30 cellular contexts compared by ENCODE assay signal in the genomic region with DNA sequence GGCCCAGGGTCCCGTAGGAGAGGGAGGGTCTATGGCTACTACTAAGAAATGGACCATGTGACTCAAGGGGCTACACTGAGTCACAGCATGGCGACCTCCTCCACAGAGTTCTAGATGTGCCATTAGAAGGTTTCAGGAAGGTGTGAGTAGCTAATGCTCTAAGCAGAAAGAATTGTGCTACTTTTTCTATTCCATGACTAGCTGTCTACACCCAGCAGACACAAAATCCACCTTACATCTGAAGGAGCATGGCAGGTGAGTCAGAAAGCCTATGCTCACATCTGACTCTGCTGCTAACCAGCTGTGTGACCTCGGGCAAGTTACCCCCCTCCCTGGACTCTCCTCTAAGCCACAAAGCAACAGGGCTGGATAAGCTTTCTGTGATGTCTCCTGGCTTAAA. TPM values are rescaled to one million over a fixed set of nuclear protein-coding genes. Genes with fewer than 3 reads are reported as not detected.
A peak's percentile ranks its signal among the peaks of the same experiment; 100 is the strongest.
DNase-seq lines count a peak whose midpoint lies in the region; ATAC-seq and TF ChIP-seq lines count a peak whose summit lies in the region.
"Had no signal": no experiment of that assay in that cellular context is flagged by ENCODE, and none has a peak within 500 bp of the region (broad histone marks: within the 10 kb centered on the region; RNA-seq: fewer than 3 reads in every experiment).

No MANE protein-coding gene starts in this region.

- H3K9ac ChIP-seq in neural progenitor cell (no peak overlapping the region), mesendoderm (ENCODE audit: low read length) (no peak overlapping the region)
- H3K9ac ChIP-seq: parathyroid adenoma had no signal

- no CpG with 5 or more reads among the region's 3 CpGs for WGBS in mesendoderm (ENCODE audit: extremely low coverage, insufficient coverage, low lambda C conversion rate)

- H3K4ac ChIP-seq in mesendoderm (ENCODE audit: low read depth, low read length) = no peak overlapping the region

- H3K27me3 ChIP-seq in neural progenitor cell (no peaks in the 10 kb centered on the region), mesendoderm (ENCODE audit: insufficient read depth, low read length, poor library complexity) (no peaks in the 10 kb centered on the region)
- H3K27me3 ChIP-seq: left lung, SJCRH30 had no signal

- H3K9me3 Mint-ChIP-seq in activated naive CD4-positive, alpha-beta T cell treated with anti-CD3 and anti-CD28 coated beads for 36 hours = no peaks in the 10 kb centered on the region
- no peaks in the 10 kb centered on the region for H3K9me3 Mint-ChIP-seq in activated naive CD4-positive, alpha-beta T cell treated with anti-CD3 and anti-CD28 coated beads, Interleukin-2, amount 10 ng/mL, durations not matched to agents 7 days and 5 days
- no peaks in the 10 kb centered on the region for H3K9me3 Mint-ChIP-seq in activated naive CD8-positive, alpha-beta T cell treated with anti-CD3 and anti-CD28 coated beads, Interleukin-2, amount 50 U/mL, for 24 hours
- H3K9me3 Mint-ChIP-seq in neural progenitor cell = no peaks in the 10 kb centered on the region
- H3K9me3 Mint-ChIP-seq: IgD-negative memory B cell had no signal

- H2BK5ac ChIP-seq in mesendoderm (ENCODE audit: low read length) = no peak overlapping the region

- H3K9me3 ChIP-seq in T-helper 17 cell (ENCODE audit: control insufficient read depth, low read length, poor library complexity, severe bottlenecking) (no peaks in the 10 kb centered on the region), neural progenitor cell (ENCODE audit: low read depth) (no peaks in the 10 kb centered on the region)
- H3K9me3 ChIP-seq: left lung, SJCRH30 had no signal

- H3K27me3 Mint-ChIP-seq in activated naive CD4-positive, alpha-beta T cell treated with anti-CD3 and anti-CD28 coated beads for 36 hours (ENCODE audit: low read depth) = no peaks in the 10 kb centered on the region
- peaks cover 3% of the 10 kb centered on the region for H3K27me3 Mint-ChIP-seq in activated naive CD4-positive, alpha-beta T cell treated with anti-CD3 and anti-CD28 coated beads, Interleukin-2, amount 10 ng/mL, durations not matched to agents 7 days and 5 days
- H3K27me3 Mint-ChIP-seq in T-helper 17 cell (no peaks in the 10 kb centered on the region), neural progenitor cell (ENCODE audit: insufficient read depth, low read depth) (peaks cover 3% of the 10 kb centered on the region)
- H3K27me3 Mint-ChIP-seq in activated naive CD8-positive, alpha-beta T cell treated with anti-CD3 and anti-CD28 coated beads, Interleukin-2, amount 50 U/mL, for 24 hours = no peaks in the 10 kb centered on the region

- ATAC-seq in T-helper 17 cell = no peak
- peak; percentile 81 for ATAC-seq in activated naive CD8-positive, alpha-beta T cell treated with anti-CD3 and anti-CD28 coated beads, Interleukin-2, amount 50 U/mL, for 24 hours
- ATAC-seq: GM12878, left lung had no signal

- H3K4me1 ChIP-seq in neural progenitor cell (no peaks in the 10 kb centered on the region), mesendoderm (ENCODE audit: control insufficient read depth, low read depth, low read length) (no peaks in the 10 kb centered on the region)
- H3K4me1 ChIP-seq: left lung, parathyroid adenoma, SJCRH30 had no signal

- H3K27ac ChIP-seq in neural progenitor cell (no peak overlapping the region), mesendoderm (ENCODE audit: low read depth, low read length) (no peak overlapping the region)
- H3K27ac ChIP-seq: coronary artery, left lung, parathyroid adenoma, SJCRH30, VCaP had no signal

- CTCF ChIA-PET in activated naive CD4-positive, alpha-beta T cell treated with anti-CD3 and anti-CD28 coated beads for 36 hours (lab: Charles Lee) = no interaction called here
- CTCF ChIA-PET in activated naive CD4-positive, alpha-beta T cell treated with anti-CD3 and anti-CD28 coated beads, Interleukin-2, amount 10 ng/mL, durations not matched to agents 7 days and 5 days (lab: Charles Lee) = no interaction called here

- H2BK15ac ChIP-seq in mesendoderm (replicated peaks; ENCODE audit: low read depth) = no peak overlapping the region

- no peak overlapping the region for H4K8ac ChIP-seq in mesendoderm (ENCODE audit: low read depth, low read length)

- H3K36me3 ChIP-seq in neural progenitor cell (no peaks in the 10 kb centered on the region), mesendoderm (ENCODE audit: control insufficient read depth, insufficient read depth, low read length) (no peaks in the 10 kb centered on the region)
- H3K36me3 ChIP-seq: left lung, SJCRH30 had no signal

- H3K36me3 Mint-ChIP-seq in activated naive CD4-positive, alpha-beta T cell treated with anti-CD3 and anti-CD28 coated beads for 36 hours (ENCODE audit: low read depth) = peaks cover 10% of the 10 kb centered on the region
- peaks cover 58% of the 10 kb centered on the region for H3K36me3 Mint-ChIP-seq in activated naive CD4-positive, alpha-beta T cell treated with anti-CD3 and anti-CD28 coated beads, Interleukin-2, amount 10 ng/mL, durations not matched to agents 7 days and 5 days
- H3K36me3 Mint-ChIP-seq in T-helper 17 cell (ENCODE audit: low read depth) (peaks cover 9% of the 10 kb centered on the region), neural progenitor cell (no peaks in the 10 kb centered on the region)
- H3K36me3 Mint-ChIP-seq in activated naive CD8-positive, alpha-beta T cell treated with anti-CD3 and anti-CD28 coated beads, Interleukin-2, amount 50 U/mL, for 24 hours (ENCODE audit: low read depth) = peaks cover 18% of the 10 kb centered on the region
- H3K36me3 Mint-ChIP-seq: IgD-negative memory B cell had no signal

- H3K79me2 ChIP-seq in neural progenitor cell (ENCODE audit: low read depth) (no peaks in the 10 kb centered on the region), mesendoderm (ENCODE audit: control insufficient read depth, insufficient read depth, low read length) (no peaks in the 10 kb centered on the region)
- H3K79me2 ChIP-seq: parathyroid adenoma had no signal

- no peaks in the 10 kb centered on the region for H3F3A ChIP-seq in neural progenitor cell (ENCODE audit: low read depth)

- no peak overlapping the region for H3K23ac ChIP-seq in mesendoderm (ENCODE audit: low read length)

- intact Hi-C loops in activated naive CD4-positive, alpha-beta T cell treated with anti-CD3 and anti-CD28 coated beads for 36 hours (cut with micrococcal nuclease) = no loop called here

- no peak overlapping the region for H3K4me3 Mint-ChIP-seq in activated naive CD4-positive, alpha-beta T cell treated with anti-CD3 and anti-CD28 coated beads for 36 hours
- no peak overlapping the region for H3K4me3 Mint-ChIP-seq in activated naive CD4-positive, alpha-beta T cell treated with anti-CD3 and anti-CD28 coated beads, Interleukin-2, amount 10 ng/mL, durations not matched to agents 7 days and 5 days
- H3K4me3 Mint-ChIP-seq in T-helper 17 cell = no peak overlapping the region
- no peak overlapping the region for H3K4me3 Mint-ChIP-seq in activated naive CD8-positive, alpha-beta T cell treated with anti-CD3 and anti-CD28 coated beads, Interleukin-2, amount 50 U/mL, for 24 hours
- H3K4me3 Mint-ChIP-seq in neural progenitor cell = no peak overlapping the region
- H3K4me3 Mint-ChIP-seq: IgD-negative memory B cell had no signal

- H3K18ac ChIP-seq in mesendoderm (ENCODE audit: low read length) = no peak overlapping the region

- H2BK120ac ChIP-seq in mesendoderm (ENCODE audit: low read depth, low read length) = no peak overlapping the region

- H3K4me2 ChIP-seq in neural progenitor cell (no peak overlapping the region), mesendoderm (ENCODE audit: low read length) (no peak overlapping the region)

- no peaks in the 10 kb centered on the region for H3K79me1 ChIP-seq in mesendoderm (ENCODE audit: low read length)

- H2AK5ac ChIP-seq in mesendoderm (ENCODE audit: low read length) = no peak overlapping the region

- no peak overlapping the region for H4K5ac ChIP-seq in mesendoderm (ENCODE audit: low read length)

- no peak for TF ChIP-seq CTCF in neural progenitor cell (IDR thresholded peaks at IDR 0.05)

- no peak overlapping the region for H3K56ac ChIP-seq in mesendoderm (ENCODE audit: low read length)

- H3K4me1 Mint-ChIP-seq in activated naive CD4-positive, alpha-beta T cell treated with anti-CD3 and anti-CD28 coated beads for 36 hours (ENCODE audit: low read depth) = peaks cover 13% of the 10 kb centered on the region
- H3K4me1 Mint-ChIP-seq in activated naive CD4-positive, alpha-beta T cell treated with anti-CD3 and anti-CD28 coated beads, Interleukin-2, amount 10 ng/mL, durations not matched to agents 7 days and 5 days = no peaks in the 10 kb centered on the region
- no peaks in the 10 kb centered on the region for H3K4me1 Mint-ChIP-seq in T-helper 17 cell
- H3K4me1 Mint-ChIP-seq in activated naive CD8-positive, alpha-beta T cell treated with anti-CD3 and anti-CD28 coated beads, Interleukin-2, amount 50 U/mL, for 24 hours = peaks cover 39% of the 10 kb centered on the region
- H3K4me1 Mint-ChIP-seq in neural progenitor cell = peaks cover 39% of the 10 kb centered on the region
- H3K4me1 Mint-ChIP-seq: IgD-negative memory B cell had no signal

- no peak overlapping the region for H2AFZ ChIP-seq in neural progenitor cell (replicated peaks)
- H2AFZ ChIP-seq: parathyroid adenoma had no signal

- no peaks in the 10 kb centered on the region for H4K20me1 ChIP-seq in neural progenitor cell (ENCODE audit: low read depth)

- H3K4me3 ChIP-seq in neural progenitor cell (no peak overlapping the region), mesendoderm (ENCODE audit: low read length) (no peak overlapping the region)
- H3K4me3 ChIP-seq: coronary artery, GM12878, left lung, SJCRH30 had no signal

- DNase-seq in activated naive CD4-positive, alpha-beta T cell treated with anti-CD3 and anti-CD28 coated beads for 36 hours = peak; percentile 22
- no peak for DNase-seq in activated naive CD4-positive, alpha-beta T cell treated with anti-CD3 and anti-CD28 coated beads, Interleukin-2, amount 10 ng/mL, durations not matched to agents 7 days and 5 days
- DNase-seq in T-helper 17 cell (no peak), neural progenitor cell (ENCODE audit: low spot score) (no peak), mesendoderm (no peak)
- DNase-seq in activated naive CD8-positive, alpha-beta T cell treated with anti-CD3 and anti-CD28 coated beads, Interleukin-2, amount 50 U/mL, for 24 hours = peak; percentile 19
- no peak for DNase-seq in activated CD8-positive, alpha-beta memory T cell treated with anti-CD3 and anti-CD28 coated beads, Interleukin-2, amount 50 U/mL, for 48 hours
- DNase-seq: aorta; C1 segment of cervical spinal cord; DMS153; effector memory CD4-positive, alpha-beta T cell; erythroblast; glutamatergic neuron; left lung; mesenchymal stem cell; NCI-H1694 treated with DMSO at 0.1 percent for 48 hours; SW 1271; T-helper 9 cell; trophoblast cell had no signal

- no peak overlapping the region for H3K27ac Mint-ChIP-seq in activated naive CD4-positive, alpha-beta T cell treated with anti-CD3 and anti-CD28 coated beads for 36 hours
- no peak overlapping the region for H3K27ac Mint-ChIP-seq in activated naive CD4-positive, alpha-beta T cell treated with anti-CD3 and anti-CD28 coated beads, Interleukin-2, amount 10 ng/mL, durations not matched to agents 7 days and 5 days
- H3K27ac Mint-ChIP-seq in T-helper 17 cell (peak overlapping the region; percentile 37), neural progenitor cell (peak overlapping the region; percentile 71)
- H3K27ac Mint-ChIP-seq in activated naive CD8-positive, alpha-beta T cell treated with anti-CD3 and anti-CD28 coated beads, Interleukin-2, amount 50 U/mL, for 24 hours = peak overlapping the region; percentile 59
- H3K27ac Mint-ChIP-seq: IgD-negative memory B cell had no signal

RNA-seq across cellular contexts. Expression of gene MEIKIN, which starts 14.4 kb away (rescaled TPM):
- total RNA-seq in activated naive CD4-positive, alpha-beta T cell treated with anti-CD3 and anti-CD28 coated beads for 36 hours = 1 to 10 TPM; 1.4 to 1.9 TPM
- total RNA-seq in T-helper 17 cell (1 to 10 TPM in 1 of 2 donors, under 1 TPM in 1; 0.77 to 1.5 TPM), neural progenitor cell (ENCODE audit: low replicate concordance) (not detected in 2 replicates)
- polyA plus RNA-seq in mesendoderm (2013, experiment 1 of 2) = 0.08 TPM
- polyA plus RNA-seq in mesendoderm (2013, experiment 2 of 2) = not detected
- total RNA-seq: cardiac septum, GM12878, H4, HT-29, NCI-H460, RPMI7951, SJCRH30 had no signal
- polyA plus RNA-seq: aorta, GM12878, IgD-negative memory B cell had no signal

RNA-seq across cellular contexts. Expression of gene ACSL6, which starts 51.6 kb away (rescaled TPM):
- total RNA-seq in activated naive CD4-positive, alpha-beta T cell treated with anti-CD3 and anti-CD28 coated beads for 36 hours = 1 to 10 TPM; 1.2 to 2.4 TPM
- 10 to 100 TPM; 18.0 to 22.2 TPM for total RNA-seq in T-helper 17 cell
- total RNA-seq in neural progenitor cell (ENCODE audit: low replicate concordance) = not detected in 2 replicates
- 0.49 TPM for polyA plus RNA-seq in mesendoderm (2013, experiment 1 of 2)
- 0.60 TPM for polyA plus RNA-seq in mesendoderm (2013, experiment 2 of 2)
- total RNA-seq: GM12878, HT-29, RPMI7951, SJCRH30 had no signal

Comparison
In these comparisons a context has a peak if more than half of its experiments do, and no peak if none do; other contexts are left out.
1. DNase-seq: peak in activated naive CD4-positive, alpha-beta T cell treated with anti-CD3 and anti-CD28 coated beads for 36 hours (single experiment) and activated naive CD8-positive, alpha-beta T cell treated with anti-CD3 and anti-CD28 coated beads, Interleukin-2, amount 50 U/mL, for 24 hours (single experiment); none in activated naive CD4-positive, alpha-beta T cell treated with anti-CD3 and anti-CD28 coated beads, Interleukin-2, amount 10 ng/mL, durations not matched to agents 7 days and 5 days (single experiment), T-helper 17 cell (0 of 3), neural progenitor cell (single experiment), mesendoderm (single experiment) and activated CD8-positive, alpha-beta memory T cell treated with anti-CD3 and anti-CD28 coated beads, Interleukin-2, amount 50 U/mL, for 48 hours (single experiment).
2. H3K27ac Mint-ChIP-seq: peak in T-helper 17 cell (single experiment), activated naive CD8-positive, alpha-beta T cell treated with anti-CD3 and anti-CD28 coated beads, Interleukin-2, amount 50 U/mL, for 24 hours (single experiment) and neural progenitor cell (single experiment); none in activated naive CD4-positive, alpha-beta T cell treated with anti-CD3 and anti-CD28 coated beads for 36 hours (single experiment) and activated naive CD4-positive, alpha-beta T cell treated with anti-CD3 and anti-CD28 coated beads, Interleukin-2, amount 10 ng/mL, durations not matched to agents 7 days and 5 days (single experiment).
3. RNA of gene ACSL6, which starts 51.6 kb away (total RNA-seq): 18.0 to 22.2 TPM in T-helper 17 cell; 1.2 to 2.4 TPM in activated naive CD4-positive, alpha-beta T cell treated with anti-CD3 and anti-CD28 coated beads for 36 hours and not detected in neural progenitor cell; every median in the first group is over 4 times any median in the second.